ENCODE assay signal across 16 cellular contexts in the genomic region with DNA sequence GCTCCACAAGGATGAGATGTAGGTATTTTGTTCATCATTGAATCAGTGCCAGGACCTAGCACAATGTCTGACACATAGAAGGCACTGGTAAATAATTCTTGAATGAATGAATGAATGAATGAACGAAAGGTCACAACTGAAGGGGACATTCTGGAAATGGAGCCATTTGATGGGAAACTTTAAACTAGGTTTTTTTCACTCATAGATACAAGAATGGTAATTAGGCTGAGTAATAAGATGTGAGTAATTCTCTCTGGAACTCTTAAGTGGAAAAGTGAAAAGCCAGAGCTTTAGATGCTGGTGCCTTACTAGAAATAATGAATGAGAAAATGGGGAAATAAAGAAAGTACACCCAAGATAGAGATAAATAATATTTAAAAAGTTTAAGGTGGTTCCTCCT.
"Had no signal": no experiment of that assay in that cellular context is flagged by ENCODE, and none has a peak within 500 bp of the region (broad histone marks: within the 10 kb centered on the region; RNA-seq: fewer than 3 reads in every experiment).

No MANE protein-coding gene starts in this region.

- DNase-seq: activated B cell treated with CpG ODN at 0.5 μM for 24 hours; activated CD4-positive, alpha-beta T cell treated with anti-CD3 and anti-CD28 coated beads, Interleukin-2, amount 10 ng/mL, durations not matched to agents 24 days and 14 days; activated CD8-positive, alpha-beta memory T cell treated with anti-CD3 and anti-CD28 coated beads for 24 hours; activated naive CD4-positive, alpha-beta T cell treated with anti-CD3 and anti-CD28 coated beads, Interleukin-2, amount 50 U/mL, for 16 hours; dorsolateral prefrontal cortex; islet precursor cell; left ventricle myocardium inferior; mesendoderm; nephron progenitor cell; T-helper 17 cell; thyroid gland had no signal

- H3K36me3 ChIP-seq: breast epithelium, thyroid gland, vagina had no signal

- H3K27me3 ChIP-seq: breast epithelium, dorsolateral prefrontal cortex, thyroid gland, vagina had no signal

- H3K9me3 ChIP-seq: thyroid gland had no signal

- H3K27ac ChIP-seq: breast epithelium, dorsolateral prefrontal cortex, left ventricle myocardium inferior, skin epidermis, thyroid gland, vagina had no signal

- H3K4me3 ChIP-seq: breast epithelium, dorsolateral prefrontal cortex, left ventricle myocardium inferior, skin epidermis, thyroid gland, vagina had no signal

- H3K4me1 ChIP-seq: left ventricle myocardium inferior, thyroid gland, vagina had no signal

- ATAC-seq: T-helper 17 cell had no signal

- FAIRE-seq: endometrium, frontal cortex had no signal
